11 cellular contexts compared by ENCODE assay signal in the genomic region with DNA sequence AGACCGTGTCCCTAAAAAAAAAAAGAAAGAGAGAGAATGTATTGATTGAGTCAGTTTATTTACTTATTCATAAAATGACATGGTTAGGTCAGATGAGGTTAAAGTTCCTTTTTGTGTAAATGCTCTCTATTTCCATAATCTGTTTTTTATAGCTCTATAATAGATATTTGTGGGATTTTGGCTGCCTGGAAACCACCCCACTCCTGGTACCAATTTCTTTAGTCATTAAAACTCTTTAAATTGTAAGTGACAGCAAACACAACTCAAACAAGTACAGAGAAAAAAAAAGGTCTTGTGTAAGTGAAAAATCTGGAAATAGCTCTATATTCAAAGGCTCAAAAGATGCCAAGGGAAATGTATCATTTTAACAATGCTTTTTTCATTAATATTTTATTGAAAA.
"Had no signal": no experiment of that assay in that cellular context is flagged by ENCODE, and none has a peak within 500 bp of the region (broad histone marks: within the 10 kb centered on the region; RNA-seq: fewer than 3 reads in every experiment).

No MANE protein-coding gene starts in this region.

- H3K27ac ChIP-seq: GM23248 had no signal

- H3K4me1 ChIP-seq: HAP-1 had no signal

- H3K36me3 ChIP-seq: HAP-1 had no signal

- ATAC-seq: GM23338, HCT116 had no signal

- H3K9ac ChIP-seq: GM23248 had no signal

- DNase-seq: GM23248, GOT3, H7, H9, HCEC 1CT, HFFc6 had no signal

- H3K4me1 Mint-ChIP-seq: GM23338, H9 had no signal

- H3K4me3 ChIP-seq: GM23248, GM23338, HAP-1 had no signal

- H3K27ac Mint-ChIP-seq: GM23338, H9, HFFc6 had no signal

- H3K4me2 ChIP-seq: GM23338 had no signal

- H3K4me3 Mint-ChIP-seq: GM23338, H9, HFFc6 had no signal

- FAIRE-seq: H1, H54 had no signal

- H2AFZ ChIP-seq: GM23248, GM23338 had no signal
